In the genomic region with DNA sequence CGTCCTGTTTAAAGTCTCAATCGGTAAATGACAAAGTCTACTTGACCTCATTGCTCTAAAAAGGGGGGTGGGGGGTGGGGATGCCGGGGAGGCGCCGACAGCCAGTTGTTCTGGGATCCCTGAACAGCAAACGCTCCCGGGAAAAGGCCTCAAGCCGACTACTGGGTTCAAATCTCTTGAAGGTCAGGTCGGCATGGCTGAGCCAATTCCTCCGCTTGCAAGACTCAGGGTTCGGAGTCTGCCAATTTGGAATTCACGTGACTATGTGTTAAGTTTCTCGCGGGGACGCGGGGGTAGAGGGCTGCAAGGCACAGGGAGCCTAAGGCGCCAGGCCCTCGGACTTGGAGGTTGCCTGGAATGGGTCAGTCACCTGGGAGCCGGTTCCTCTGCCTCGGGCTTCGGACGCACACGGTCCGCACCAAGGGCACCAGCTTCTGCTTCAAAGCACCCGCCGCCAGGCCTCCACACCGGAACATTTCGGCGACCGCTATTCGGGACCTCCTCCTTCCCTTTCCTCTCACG, we compare ENCODE assay signal across 8 cellular contexts.
DNase-seq lines count a peak whose midpoint lies in the region; ATAC-seq, FAIRE-seq and TF ChIP-seq lines count a peak whose summit lies in the region.

No MANE protein-coding gene starts in this region.

- peak overlapping the region; percentile 70 to 79 for H3K9ac ChIP-seq in duodenal mucosa (ENCODE audit: low read depth in 1 of 2, low read length in 2 of 2)

- TF ChIP-seq CTCF in GM10266 (IDR thresholded peaks at IDR 0.05; ENCODE audit: control insufficient read depth, insufficient read depth, low read depth, missing control alignments): no peak

- no peak for DNase-seq in GM19239 (ENCODE audit: insufficient read length, low spot score)
- DNase-seq in NCI-H2196 treated with DMSO at 0.1 percent for 48 hours (lab: John Stamatoyannopoulos, UW; ENCODE audit: unreplicated experiment): peak; percentile 47
- DNase-seq in GM10266 (ENCODE audit: extremely low spot score): no peak
- no peak for DNase-seq in NCI-H1930 (lab: John Stamatoyannopoulos, UW)
- no peak for DNase-seq in NCI-H1092 (lab: John Stamatoyannopoulos, UW)

- H3K4me1 ChIP-seq in duodenal mucosa (ENCODE audit: control insufficient read depth in 1 of 2, insufficient read depth in 2 of 2, low read length in 2 of 2): peaks cover 11 to 12% of the 10 kb centered on the region in 2 donors
- H3K4me1 ChIP-seq in muscle layer of duodenum (ENCODE audit: control insufficient read depth in 1 of 2, insufficient read depth in 2 of 2, low read length in 2 of 2): peaks cover 0 to 7% of the 10 kb centered on the region in 2 donors

- peak overlapping the region; percentile 81 to 84 for H3K4me3 ChIP-seq in duodenal mucosa (ENCODE audit: low read depth in 1 of 2, low read length in 2 of 2)
- H3K4me3 ChIP-seq in muscle layer of duodenum (ENCODE audit: low read depth in 1 of 2, low read length in 2 of 2): peak overlapping the region; percentile 68 to 77

- H3K36me3 ChIP-seq in duodenal mucosa (ENCODE audit: control insufficient read depth in 1 of 2, insufficient read depth in 2 of 2, low read length in 2 of 2): no peaks in the 10 kb centered on the region
- no peaks in the 10 kb centered on the region for H3K36me3 ChIP-seq in muscle layer of duodenum (ENCODE audit: control insufficient read depth in 1 of 2, insufficient read depth in 2 of 2, low read length in 2 of 2)

- H3K27ac ChIP-seq in duodenal mucosa (ENCODE audit: low read depth, low read length) (peak overlapping the region; percentile 50), muscle layer of duodenum (ENCODE audit: low read length) (peak overlapping the region; percentile 88)

- no peak for ATAC-seq in GM18861 (IDR thresholded peaks at IDR 0.05; ENCODE audit: unreplicated experiment)

- no peaks in the 10 kb centered on the region for H3K9me3 ChIP-seq in duodenal mucosa (ENCODE audit: control insufficient read depth in 1 of 2, low read length in 2 of 2)
- H3K9me3 ChIP-seq in muscle layer of duodenum (ENCODE audit: control insufficient read depth in 1 of 2, low read length in 2 of 2): no peaks in the 10 kb centered on the region

- FAIRE-seq in GM19239 (lab: Jason Lieb, UNC): peak; percentile 51

- H3K27me3 ChIP-seq in duodenal mucosa (ENCODE audit: control insufficient read depth in 1 of 2, insufficient read depth in 2 of 2, low read length in 2 of 2): no peaks in the 10 kb centered on the region
- H3K27me3 ChIP-seq in muscle layer of duodenum (ENCODE audit: low read depth, low read length): no peaks in the 10 kb centered on the region
